ENCODE assay signal across 1 cellular context in the genomic region with DNA sequence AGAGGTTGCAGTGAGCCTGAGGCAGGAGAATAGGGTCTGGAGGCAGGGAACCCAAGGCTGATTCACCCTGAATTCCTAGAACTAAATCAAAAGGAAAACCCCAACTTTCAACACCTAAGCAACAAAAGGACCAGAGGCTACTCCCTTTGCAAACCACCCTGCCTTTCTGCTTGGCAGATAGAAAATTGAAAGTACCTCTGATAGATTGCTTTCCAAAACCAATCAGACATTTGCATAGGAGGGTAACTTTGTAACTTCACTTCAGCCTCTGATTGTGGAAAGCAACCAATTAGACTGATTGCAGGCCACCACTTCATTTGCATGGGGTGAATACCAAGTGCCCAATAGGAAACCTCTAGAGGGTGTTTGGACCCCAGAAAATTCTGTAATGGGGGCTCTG.
TF ChIP-seq lines count a peak whose summit lies in the region.

No MANE protein-coding gene starts in this region.

TF ChIP-seq in GM23338, 12 proteins besides CTCF, POLR2A, EP300 and RAD21:
- TF ChIP-seq, protein P1, sequence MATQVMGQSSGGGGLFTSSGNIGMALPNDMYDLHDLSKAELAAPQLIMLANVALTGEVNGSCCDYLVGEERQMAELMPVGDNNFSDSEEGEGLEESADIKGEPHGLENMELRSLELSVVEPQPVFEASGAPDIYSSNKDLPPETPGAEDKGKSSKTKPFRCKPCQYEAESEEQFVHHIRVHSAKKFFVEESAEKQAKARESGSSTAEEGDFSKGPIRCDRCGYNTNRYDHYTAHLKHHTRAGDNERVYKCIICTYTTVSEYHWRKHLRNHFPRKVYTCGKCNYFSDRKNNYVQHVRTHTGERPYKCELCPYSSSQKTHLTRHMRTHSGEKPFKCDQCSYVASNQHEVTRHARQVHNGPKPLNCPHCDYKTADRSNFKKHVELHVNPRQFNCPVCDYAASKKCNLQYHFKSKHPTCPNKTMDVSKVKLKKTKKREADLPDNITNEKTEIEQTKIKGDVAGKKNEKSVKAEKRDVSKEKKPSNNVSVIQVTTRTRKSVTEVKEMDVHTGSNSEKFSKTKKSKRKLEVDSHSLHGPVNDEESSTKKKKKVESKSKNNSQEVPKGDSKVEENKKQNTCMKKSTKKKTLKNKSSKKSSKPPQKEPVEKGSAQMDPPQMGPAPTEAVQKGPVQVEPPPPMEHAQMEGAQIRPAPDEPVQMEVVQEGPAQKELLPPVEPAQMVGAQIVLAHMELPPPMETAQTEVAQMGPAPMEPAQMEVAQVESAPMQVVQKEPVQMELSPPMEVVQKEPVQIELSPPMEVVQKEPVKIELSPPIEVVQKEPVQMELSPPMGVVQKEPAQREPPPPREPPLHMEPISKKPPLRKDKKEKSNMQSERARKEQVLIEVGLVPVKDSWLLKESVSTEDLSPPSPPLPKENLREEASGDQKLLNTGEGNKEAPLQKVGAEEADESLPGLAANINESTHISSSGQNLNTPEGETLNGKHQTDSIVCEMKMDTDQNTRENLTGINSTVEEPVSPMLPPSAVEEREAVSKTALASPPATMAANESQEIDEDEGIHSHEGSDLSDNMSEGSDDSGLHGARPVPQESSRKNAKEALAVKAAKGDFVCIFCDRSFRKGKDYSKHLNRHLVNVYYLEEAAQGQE (IDR thresholded peaks at IDR 0.05; ENCODE audit: unreplicated experiment), result no peak
